ENCODE assay signal across 9 cellular contexts in the genomic region with DNA sequence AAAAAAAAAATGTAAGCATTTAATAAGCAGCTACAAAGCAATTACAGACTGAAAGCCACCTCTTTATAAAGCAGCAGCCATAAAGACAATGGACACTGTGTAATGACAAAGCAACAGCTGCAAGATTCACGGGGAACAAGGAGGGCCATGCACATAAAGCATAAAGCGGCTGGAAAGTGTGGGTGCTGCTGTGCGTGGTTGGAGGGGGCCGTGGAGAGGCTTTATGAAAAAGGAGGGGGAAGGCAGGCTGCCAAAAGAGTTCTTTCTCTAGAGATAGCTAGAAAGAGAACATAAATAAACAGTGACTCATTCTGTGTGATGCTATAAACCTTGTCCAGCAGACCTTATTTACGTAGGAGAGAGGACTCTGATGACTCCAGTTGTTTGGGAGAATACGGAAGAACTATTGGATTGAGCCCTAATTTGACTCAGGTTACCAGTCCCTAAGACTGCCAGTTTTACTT. TPM values are rescaled to one million over a fixed set of nuclear protein-coding genes. Genes with fewer than 3 reads are reported as not detected.
DNase-seq lines count a peak whose midpoint lies in the region; TF ChIP-seq lines count a peak whose summit lies in the region.
"Had no signal": no experiment of that assay in that cellular context is flagged by ENCODE, and none has a peak within 500 bp of the region (broad histone marks: within the 10 kb centered on the region; RNA-seq: fewer than 3 reads in every experiment).

No MANE protein-coding gene starts in this region.

- H3K36me3 ChIP-seq in urinary bladder (ENCODE audit: insufficient read depth): no peaks in the 10 kb centered on the region

- peak; percentile 6 for DNase-seq in NCI-H1105 treated with DMSO at 0.1 percent for 48 hours (lab: John Stamatoyannopoulos, UW)
- DNase-seq in NCI-H1105 (lab: John Stamatoyannopoulos, UW): no peak
- DNase-seq in cardiac fibroblast (ENCODE audit: low read depth in 2 of 2): peak; percentile 96 to 99
- peak; percentile 1 to 59 for DNase-seq in lung microvascular endothelial cell (ENCODE audit: low read depth in 2 of 2)
- no peak for DNase-seq in ecto neural progenitor cell (ENCODE audit: low spot score)
- DNase-seq in mesenteric fat pad (ENCODE audit: low spot score): no peak
- DNase-seq in activated naive CD4-positive, alpha-beta T cell (lab: John Stamatoyannopoulos, UW): no peak

- WGBS in urinary bladder: 13% methylated on average over 6 of the region's 6 CpGs

- no peaks in the 10 kb centered on the region for H3K4me1 ChIP-seq in urinary bladder (ENCODE audit: insufficient read depth)

- no peak for TF ChIP-seq CTCF in cardiac fibroblast (IDR thresholded peaks at IDR 0.05; ENCODE audit: low read depth, low read length)

- peak overlapping the region; percentile 56 for H3K27ac ChIP-seq in urinary bladder (ENCODE audit: low read depth)
- H3K27ac ChIP-seq: 22Rv1 had no signal

- no peak overlapping the region for H3K4me3 ChIP-seq in cardiac fibroblast (replicated peaks in 1 of 2; ENCODE audit: low read depth in 2 of 2, low read length in 2 of 2)
- H3K4me3 ChIP-seq in urinary bladder (ENCODE audit: low read depth, low read length): no peak overlapping the region

RNA-seq across cellular contexts. Expression of a gene that starts 49.3 kb away (rescaled TPM):
- total RNA-seq in lung microvascular endothelial cell (1.4 and 3.7 TPM in 2 replicates), urinary bladder (96.6 TPM), mesenteric fat pad (480 TPM)
- 299 TPM for polyA plus RNA-seq in urinary bladder

Comparison
In these comparisons a context has a peak if more than half of its experiments do, and no peak if none do; other contexts are left out.
1. DNase-seq: peak in NCI-H1105 treated with DMSO at 0.1 percent for 48 hours (single experiment), cardiac fibroblast (2 of 2) and lung microvascular endothelial cell (2 of 2); none in NCI-H1105 (single experiment), ecto neural progenitor cell (single experiment), mesenteric fat pad (single experiment) and activated naive CD4-positive, alpha-beta T cell (0 of 4).
2. RNA of a gene that starts 49.3 kb away (total RNA-seq): 480 TPM in mesenteric fat pad (single experiment) and 96.6 TPM in urinary bladder (single experiment); 1.4 to 3.7 TPM in lung microvascular endothelial cell; every median in the first group is over 10 times any median in the second.